In the genomic region with DNA sequence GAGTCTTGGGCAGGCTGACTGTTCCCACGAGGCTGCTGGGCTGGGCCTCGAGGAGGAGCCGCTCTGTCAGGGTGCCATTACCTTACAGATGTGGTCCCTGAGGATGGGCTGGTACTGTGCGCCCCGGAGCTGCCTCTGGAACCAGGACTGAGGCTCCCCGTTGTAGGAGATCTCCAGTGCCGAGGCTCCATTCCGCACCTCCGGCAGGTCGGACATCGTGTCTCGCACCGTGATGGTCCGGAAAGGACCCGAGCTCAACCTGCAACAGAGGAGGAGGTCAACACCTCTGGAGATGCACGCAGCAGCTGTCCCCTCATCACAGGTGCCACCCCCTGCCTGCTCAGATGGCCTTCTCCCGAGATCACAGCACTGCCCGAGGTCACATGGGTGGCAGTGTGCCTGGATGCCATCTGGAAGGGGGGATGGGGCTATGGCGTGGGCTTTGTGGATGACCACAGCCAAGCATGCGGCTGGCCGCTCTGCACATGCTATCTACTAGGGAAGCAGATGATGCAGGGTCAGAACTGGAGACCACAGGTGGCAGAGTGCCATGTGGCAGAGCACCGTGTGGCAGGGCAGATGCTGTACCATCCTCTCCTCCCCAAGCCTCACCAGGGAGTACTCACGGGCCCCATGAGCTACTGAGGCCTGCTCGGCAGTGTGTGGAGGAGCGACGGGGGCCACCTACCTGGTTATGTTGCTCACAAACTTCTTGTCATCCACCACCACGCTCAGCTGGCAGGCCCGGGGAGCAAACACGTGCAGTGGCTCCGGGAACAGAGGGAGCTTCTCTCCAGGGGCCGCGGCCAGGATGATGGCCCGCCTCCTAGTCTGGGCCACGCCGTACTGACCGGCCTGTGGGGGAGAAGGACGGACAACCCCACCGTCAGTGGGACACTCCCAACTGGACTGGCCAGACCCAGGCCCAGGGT, we compare ENCODE assay signal across 26 cellular contexts. TPM values are rescaled to one million over a fixed set of nuclear protein-coding genes. Genes with fewer than 3 reads are reported as not detected.
DNase-seq lines count a peak whose midpoint lies in the region; ATAC-seq, FAIRE-seq and TF ChIP-seq lines count a peak whose summit lies in the region.
"Had no signal": no experiment of that assay in that cellular context is flagged by ENCODE, and none has a peak within 500 bp of the region (broad histone marks: within the 10 kb centered on the region; RNA-seq: fewer than 3 reads in every experiment).

No MANE protein-coding gene starts in this region.

- TF ChIP-seq CTCF in GM12878 (IDR thresholded peaks at IDR 0.05 in 2 of 3, conservative IDR thresholded peaks at IDR 0.05 in 1 of 3; ENCODE audit: control insufficient read depth in 2 of 3, extremely low read depth in 1 of 3, insufficient read depth in 1 of 3, low read depth in 3 of 3, low read length in 3 of 3) (no peak), stomach (IDR thresholded peaks at IDR 0.05) (no peak)

- H3K4me3 Mint-ChIP-seq in activated naive CD4-positive, alpha-beta T cell treated with anti-CD3 and anti-CD28 coated beads, Interleukin-2, amount 10 ng/mL, durations not matched to agents 7 days and 5 days, result no peak overlapping the region
- H3K4me3 Mint-ChIP-seq: activated naive CD8-positive, alpha-beta T cell treated with anti-CD3 and anti-CD28 coated beads, Interleukin-2, amount 50 U/mL, for 24 hours; CD4-positive, CD25-positive, alpha-beta regulatory T cell had no signal

- TF ChIP-seq POLR2A in GM12878 (IDR thresholded peaks at IDR 0.05; ENCODE audit: low read depth, low read length) (peak; percentile 34), stomach (IDR thresholded peaks at IDR 0.05) (no peak)

- no peak for TF ChIP-seq RAD21 in GM12878 (IDR thresholded peaks at IDR 0.05; ENCODE audit: insufficient read depth, low read depth, low read length)

- no peak overlapping the region for H3K4me2 ChIP-seq in GM12878 (ENCODE audit: control insufficient read depth, insufficient read depth)

- H3K27ac Mint-ChIP-seq in activated naive CD4-positive, alpha-beta T cell treated with anti-CD3 and anti-CD28 coated beads, Interleukin-2, amount 10 ng/mL, durations not matched to agents 7 days and 5 days, result peak overlapping the region; percentile 14
- H3K27ac Mint-ChIP-seq: activated naive CD8-positive, alpha-beta T cell treated with anti-CD3 and anti-CD28 coated beads, Interleukin-2, amount 50 U/mL, for 24 hours had no signal

- peaks cover 56% of the 10 kb centered on the region for H3K36me3 Mint-ChIP-seq in activated naive CD4-positive, alpha-beta T cell treated with anti-CD3 and anti-CD28 coated beads, Interleukin-2, amount 10 ng/mL, durations not matched to agents 7 days and 5 days

- no peaks in the 10 kb centered on the region for H3K27me3 ChIP-seq in GM12878 (replicated peaks in 1 of 2; ENCODE audit: control insufficient read depth in 2 of 2, insufficient read depth in 2 of 2, low read length in 1 of 2)
- no peaks in the 10 kb centered on the region for H3K27me3 ChIP-seq in layer of hippocampus (ENCODE audit: control insufficient read depth, insufficient read depth, low read length)
- H3K27me3 ChIP-seq in stomach, result no peaks in the 10 kb centered on the region
- H3K27me3 ChIP-seq: cardiac muscle cell, esophagus squamous epithelium, heart left ventricle, tibial nerve had no signal

- ATAC-seq in GM12878, result no peak
- ATAC-seq: activated naive CD8-positive, alpha-beta T cell treated with anti-CD3 and anti-CD28 coated beads, Interleukin-2, amount 50 U/mL, for 24 hours; lower lobe of right lung had no signal

- no peak for DNase-seq in activated naive CD4-positive, alpha-beta T cell treated with anti-CD3 and anti-CD28 coated beads, Interleukin-2, amount 10 ng/mL, durations not matched to agents 7 days and 5 days
- no peak for DNase-seq in activated naive CD4-positive, alpha-beta T cell (lab: John Stamatoyannopoulos, UW)
- DNase-seq in GM12878 (ENCODE audit: low read depth, low spot score), result no peak
- DNase-seq in superior temporal gyrus (ENCODE audit: extremely low spot score), result peak; percentile 76
- no peak for DNase-seq in NCI-H82 (lab: John Stamatoyannopoulos, UW)
- no peak for DNase-seq in NCI-H1417 (lab: John Stamatoyannopoulos, UW)
- no peak for DNase-seq in stomach
- DNase-seq: activated CD8-positive, alpha-beta memory T cell treated with anti-CD3 and anti-CD28 coated beads for 24 hours; activated naive CD8-positive, alpha-beta T cell treated with anti-CD3 and anti-CD28 coated beads, Interleukin-2, amount 50 U/mL, for 24 hours; CD4-positive, CD25-positive, alpha-beta regulatory T cell; DND-41; effector CD8-positive, alpha-beta T cell; esophagus squamous epithelium; GOT3; heart left ventricle; lower lobe of right lung; NCI-H2107; NCI-H524; SHP77 treated with DMSO at 0.1 percent for 48 hours had no signal

- no peak overlapping the region for H2AFZ ChIP-seq in GM12878 (ENCODE audit: control insufficient read depth, low read depth, low read length)

- no peaks in the 10 kb centered on the region for H3K9me3 ChIP-seq in GM12878 (replicated peaks; ENCODE audit: control insufficient read depth, insufficient read depth, low read length)
- no peaks in the 10 kb centered on the region for H3K9me3 ChIP-seq in stomach
- H3K9me3 ChIP-seq: esophagus squamous epithelium, heart left ventricle, lower lobe of right lung, tibial nerve had no signal

- peaks cover 23% of the 10 kb centered on the region for H3K4me1 Mint-ChIP-seq in activated naive CD4-positive, alpha-beta T cell treated with anti-CD3 and anti-CD28 coated beads, Interleukin-2, amount 10 ng/mL, durations not matched to agents 7 days and 5 days

- H3K4me1 ChIP-seq in GM12878 (ENCODE audit: control insufficient read depth, insufficient read depth, low read length) (no peaks in the 10 kb centered on the region), stomach (no peaks in the 10 kb centered on the region)
- H3K4me1 ChIP-seq: heart left ventricle, lower lobe of right lung, tibial nerve had no signal

- H3K27me3 Mint-ChIP-seq in activated naive CD4-positive, alpha-beta T cell treated with anti-CD3 and anti-CD28 coated beads, Interleukin-2, amount 10 ng/mL, durations not matched to agents 7 days and 5 days, result no peaks in the 10 kb centered on the region
- H3K27me3 Mint-ChIP-seq: activated naive CD8-positive, alpha-beta T cell treated with anti-CD3 and anti-CD28 coated beads, Interleukin-2, amount 50 U/mL, for 24 hours; CD4-positive, CD25-positive, alpha-beta regulatory T cell had no signal

- BruUV-seq in GM12878 (replicated peaks; lab: Mats Ljungman, UMichigan), result no TSS peak

- 87% methylated on average over 38 of the region's 38 CpGs for WGBS in GM12878 (ENCODE audit: insufficient coverage, insufficient replicate concordance, low lambda C conversion rate, missing lambda C conversion rate)
- WGBS in stomach, 5 donors, result 88 to 95% (median 92%) methylated on average over 23 to 38 of the region's 38 CpGs

- RAD21 ChIA-PET in GM12878 (lab: Charles Lee; ENCODE audit: unreplicated experiment), result no interaction called here

- no peaks in the 10 kb centered on the region for H4K20me1 ChIP-seq in GM12878 (ENCODE audit: control insufficient read depth, insufficient read depth)

- FAIRE-seq in GM12878 (lab: Jason Lieb, UNC), result no peak
- FAIRE-seq: A204.1, GM18507, islet of Langerhans had no signal

- H3K9ac ChIP-seq in GM12878 (ENCODE audit: control insufficient read depth, insufficient read depth, low read length), result no peak overlapping the region

- no peak overlapping the region for H3K27ac ChIP-seq in GM12878 (ENCODE audit: control insufficient read depth, insufficient read depth)
- H3K27ac ChIP-seq in layer of hippocampus (ENCODE audit: low read depth, low read length), result peak overlapping the region; percentile 43
- no peak overlapping the region for H3K27ac ChIP-seq in stomach
- H3K27ac ChIP-seq: cardiac muscle cell, esophagus squamous epithelium, heart left ventricle, HL-60, lower lobe of right lung, tibial nerve had no signal

- H3K36me3 ChIP-seq in GM12878 (ENCODE audit: control insufficient read depth in 2 of 2, insufficient read depth in 2 of 2, low read length in 1 of 2) (peaks cover 55 to 74% of the 10 kb centered on the region in 2 experiments), stomach (peaks cover 90 to 100% (median 100%) of the 10 kb centered on the region in 4 donors)

- H3K9me3 Mint-ChIP-seq in activated naive CD4-positive, alpha-beta T cell treated with anti-CD3 and anti-CD28 coated beads, Interleukin-2, amount 10 ng/mL, durations not matched to agents 7 days and 5 days, result no peaks in the 10 kb centered on the region
- H3K9me3 Mint-ChIP-seq: activated naive CD8-positive, alpha-beta T cell treated with anti-CD3 and anti-CD28 coated beads, Interleukin-2, amount 50 U/mL, for 24 hours had no signal

- in situ Hi-C loops in GM12878 (cut with MboI), result no loop called here

- POLR2A ChIA-PET in GM12878 (lab: Charles Lee), result interaction anchor here (0.6 kb wide), 1 partner anchor 174 kb away, joined by 3 read pairs; no protein-coding TSS in a partner anchor

- H3K4me3 ChIP-seq in GM12878 (no peak overlapping the region), stomach (no peak overlapping the region)
- H3K4me3 ChIP-seq: cardiac muscle cell, esophagus squamous epithelium, heart left ventricle, lower lobe of right lung, tibial nerve had no signal

- intact Hi-C loops in GM12878 (cut with micrococcal nuclease; ENCODE audit: unreplicated experiment), result no loop called here
- intact Hi-C loops in stomach (cut with DNase I; ENCODE audit: low total_unique reads), result no loop called here

- H3K79me2 ChIP-seq in GM12878 (ENCODE audit: control insufficient read depth, insufficient read depth, low read length), result no peaks in the 10 kb centered on the region

- CTCF ChIA-PET in activated naive CD4-positive, alpha-beta T cell treated with anti-CD3 and anti-CD28 coated beads, Interleukin-2, amount 10 ng/mL, durations not matched to agents 7 days and 5 days (lab: Charles Lee), result interaction anchor here (1.7 kb wide), 1 partner anchor 25 kb away, joined by 4 read pairs; no protein-coding TSS in a partner anchor
- CTCF ChIA-PET in GM12878 (lab: Yijun Ruan, JAX), result no interaction called here

- TF ChIP-seq EP300 in GM12878 (IDR thresholded peaks at IDR 0.05; ENCODE audit: borderline replicate concordance in 1 of 2, control insufficient read depth in 1 of 2, low read depth in 2 of 2, low read length in 2 of 2) (no peak), stomach (IDR thresholded peaks at IDR 0.05) (no peak)

- SMC1A ChIA-PET in GM12878 (lab: Charles Lee; ENCODE audit: uncharacterized antibody, unreplicated experiment), result no interaction called here

RNA-seq across cellular contexts. Expression of a gene that starts 18.3 kb away (rescaled TPM):
- 95.9 and 98.0 TPM in 2 replicates for total RNA-seq in GM12878 (2013; cell fraction: nucleolus; rRNA removed)
- total RNA-seq in GM12878 (2014; rRNA removed) (356 and 362 TPM in 2 replicates), GM12878 (2014; rRNA removed; fragmentation: Illumina TruSeq; extraction: Trizol) (187 and 220 TPM in 2 replicates), GM12878 (2021) (303 and 318 TPM in 2 replicates), stomach (100 to 1,000 TPM; 144 to 324 (median 252) TPM)
- 79.2 TPM for polyA plus RNA-seq in GM12878 (2011; ENCODE audit: low read depth)
- polyA plus RNA-seq in GM12878 (2011; rRNA removed) (101 and 119 TPM in 2 replicates), GM12878 (2014; fragmentation: Illumina TruSeq; extraction: Trizol) (132 and 219 TPM in 2 replicates), GM12878 (2014; fragmentation: Nextera tagmentation; extraction: Ambion mirVana) (10 to 100 TPM; 28.0 to 48.5 TPM), GM12878 (2014; rRNA removed) (284 and 299 TPM in 2 replicates), GM12878 (2016; fragmentation: Nextera tagmentation; extraction: Ambion mirVana) (100 to 1,000 TPM; 201 to 225 TPM), stomach (100 to 1,000 TPM; 206 to 324 (median 225) TPM)
- polyA plus RNA-seq in GM12878 (2011; cell fraction: cytosol; rRNA removed), result 166 and 220 TPM in 2 replicates
- polyA plus RNA-seq in GM12878 (2011; cell fraction: nucleus; rRNA removed), result 377 and 479 TPM in 2 replicates
- 208 and 240 TPM in 2 replicates for polyA plus RNA-seq in GM12878 (2012)
- 45.5 and 84.7 TPM in 2 replicates for polyA minus RNA-seq in GM12878 (2011; rRNA and poly(A)+ RNA removed)
- 47.4 and 49.3 TPM in 2 replicates for polyA minus RNA-seq in GM12878 (2011; cell fraction: cytosol; rRNA and poly(A)+ RNA removed)
- polyA minus RNA-seq in GM12878 (2011; cell fraction: nucleus; rRNA and poly(A)+ RNA removed), result 61.5 and 116 TPM in 2 replicates

RNA-seq across cellular contexts. Expression of a gene that starts 26.5 kb away (rescaled TPM):
- 57.8 and 61.7 TPM in 2 replicates for total RNA-seq in GM12878 (2013; cell fraction: nucleolus; rRNA removed)
- total RNA-seq in GM12878 (2014; rRNA removed) (11.4 and 17.4 TPM in 2 replicates), GM12878 (2014; rRNA removed; fragmentation: Illumina TruSeq; extraction: Trizol) (7.4 and 8.2 TPM in 2 replicates), GM12878 (2021) (42.0 and 46.5 TPM in 2 replicates), stomach (10 to 100 TPM in 2 of 5 donors, 1 to 10 TPM in 3; 1.8 to 24.8 (median 3.2) TPM)
- 5.0 TPM for polyA plus RNA-seq in GM12878 (2011; ENCODE audit: low read depth)
- polyA plus RNA-seq in GM12878 (2011; rRNA removed) (12.5 and 26.5 TPM in 2 replicates), GM12878 (2014; fragmentation: Illumina TruSeq; extraction: Trizol) (1.2 and 4.9 TPM in 2 replicates), GM12878 (2014; fragmentation: Nextera tagmentation; extraction: Ambion mirVana) (under 1 TPM; 0.14 to 0.57 TPM), GM12878 (2014; rRNA removed) (32.5 and 39.0 TPM in 2 replicates), GM12878 (2016; fragmentation: Nextera tagmentation; extraction: Ambion mirVana) (1 to 10 TPM; 6.7 to 7.0 TPM), stomach (1 to 10 TPM; 4.9 to 7.8 (median 5.1) TPM)
- 44.1 and 69.0 TPM in 2 replicates for polyA plus RNA-seq in GM12878 (2011; cell fraction: cytosol; rRNA removed)
- 81.5 and 114 TPM in 2 replicates for polyA plus RNA-seq in GM12878 (2011; cell fraction: nucleus; rRNA removed)
- 28.3 and 37.9 TPM in 2 replicates for polyA plus RNA-seq in GM12878 (2012)
- 16.9 and 49.7 TPM in 2 replicates for polyA minus RNA-seq in GM12878 (2011; rRNA and poly(A)+ RNA removed)
- 22.1 and 26.3 TPM in 2 replicates for polyA minus RNA-seq in GM12878 (2011; cell fraction: cytosol; rRNA and poly(A)+ RNA removed)
- polyA minus RNA-seq in GM12878 (2011; cell fraction: nucleus; rRNA and poly(A)+ RNA removed), result 8.6 and 28.3 TPM in 2 replicates

RNA-seq across cellular contexts. Expression of a gene that starts 31.9 kb away (rescaled TPM):
- total RNA-seq in GM12878 (2013; cell fraction: nucleolus; rRNA removed), result 135 and 145 TPM in 2 replicates
- total RNA-seq in GM12878 (2014; rRNA removed) (96.5 and 123 TPM in 2 replicates), GM12878 (2014; rRNA removed; fragmentation: Illumina TruSeq; extraction: Trizol) (67.6 and 68.9 TPM in 2 replicates), GM12878 (2021) (147 and 165 TPM in 2 replicates), stomach (10 to 100 TPM in 4 of 5 donors, 1 to 10 TPM in 1; 1.2 to 39.7 (median 20.4) TPM)
- polyA plus RNA-seq in GM12878 (2011; ENCODE audit: low read depth), result 26.9 TPM
- polyA plus RNA-seq in GM12878 (2011; rRNA removed) (40.1 and 92.2 TPM in 2 replicates), GM12878 (2014; fragmentation: Illumina TruSeq; extraction: Trizol) (20.3 and 65.0 TPM in 2 replicates), GM12878 (2014; fragmentation: Nextera tagmentation; extraction: Ambion mirVana) (1 to 10 TPM; 2.1 to 7.6 TPM), GM12878 (2014; rRNA removed) (149 and 196 TPM in 2 replicates), GM12878 (2016; fragmentation: Nextera tagmentation; extraction: Ambion mirVana) (100 to 1,000 TPM; 163 to 171 TPM), stomach (10 to 100 TPM; 33.8 to 52.3 (median 41.4) TPM)
- polyA plus RNA-seq in GM12878 (2011; cell fraction: cytosol; rRNA removed), result 92.2 and 132 TPM in 2 replicates
- polyA plus RNA-seq in GM12878 (2011; cell fraction: nucleus; rRNA removed), result 173 and 212 TPM in 2 replicates
- polyA plus RNA-seq in GM12878 (2012), result 78.6 and 81.6 TPM in 2 replicates
- 113 and 176 TPM in 2 replicates for polyA minus RNA-seq in GM12878 (2011; rRNA and poly(A)+ RNA removed)
- polyA minus RNA-seq in GM12878 (2011; cell fraction: cytosol; rRNA and poly(A)+ RNA removed), result 70.0 and 73.4 TPM in 2 replicates
- 69.6 and 130 TPM in 2 replicates for polyA minus RNA-seq in GM12878 (2011; cell fraction: nucleus; rRNA and poly(A)+ RNA removed)

RNA-seq across cellular contexts. Expression of a gene that starts 35.5 kb away (rescaled TPM):
- total RNA-seq in GM12878 (2013; cell fraction: nucleolus; rRNA removed), result 38.8 and 41.4 TPM in 2 replicates
- total RNA-seq in GM12878 (2014; rRNA removed) (13.1 and 17.4 TPM in 2 replicates), GM12878 (2014; rRNA removed; fragmentation: Illumina TruSeq; extraction: Trizol) (6.0 and 7.2 TPM in 2 replicates), GM12878 (2021) (16.5 and 16.8 TPM in 2 replicates), stomach (1 to 10 TPM in 2 of 5 donors, not detected in 3; 5.1 to 5.2 TPM)
- polyA plus RNA-seq in GM12878 (2011; ENCODE audit: low read depth), result 11.7 TPM
- polyA plus RNA-seq in GM12878 (2011; rRNA removed) (10.5 and 23.6 TPM in 2 replicates), GM12878 (2014; fragmentation: Illumina TruSeq; extraction: Trizol) (2.3 and 6.6 TPM in 2 replicates), GM12878 (2014; fragmentation: Nextera tagmentation; extraction: Ambion mirVana) (under 1 TPM; 0.45 to 0.90 TPM), GM12878 (2014; rRNA removed) (18.3 and 18.9 TPM in 2 replicates), GM12878 (2016; fragmentation: Nextera tagmentation; extraction: Ambion mirVana) (1 to 10 TPM; 1.3 to 4.9 TPM), stomach (1 to 10 TPM in 1 of 3 donors, under 1 TPM in 2; 0.68 to 2.3 (median 0.75) TPM)
- 40.4 and 48.7 TPM in 2 replicates for polyA plus RNA-seq in GM12878 (2011; cell fraction: cytosol; rRNA removed)
- 150 and 154 TPM in 2 replicates for polyA plus RNA-seq in GM12878 (2011; cell fraction: nucleus; rRNA removed)
- 23.2 and 29.6 TPM in 2 replicates for polyA plus RNA-seq in GM12878 (2012)
- 7.7 and 16.2 TPM in 2 replicates for polyA minus RNA-seq in GM12878 (2011; rRNA and poly(A)+ RNA removed)
- polyA minus RNA-seq in GM12878 (2011; cell fraction: cytosol; rRNA and poly(A)+ RNA removed), result 8.8 and 10.2 TPM in 2 replicates
- 8.5 and 16.2 TPM in 2 replicates for polyA minus RNA-seq in GM12878 (2011; cell fraction: nucleus; rRNA and poly(A)+ RNA removed)

RNA-seq across cellular contexts. Expression of a gene that starts 51.9 kb away (rescaled TPM):
- total RNA-seq in GM12878 (2013; cell fraction: nucleolus; rRNA removed), result 59.9 and 73.5 TPM in 2 replicates
- 44.6 and 45.4 TPM in 2 replicates for total RNA-seq in GM12878 (2014; rRNA removed)
- 30.5 and 30.7 TPM in 2 replicates for total RNA-seq in GM12878 (2014; rRNA removed; fragmentation: Illumina TruSeq; extraction: Trizol)
- total RNA-seq in GM12878 (2021), result 51.7 and 57.9 TPM in 2 replicates
- polyA plus RNA-seq in GM12878 (2011; ENCODE audit: low read depth), result 39.3 TPM
- 53.1 and 63.7 TPM in 2 replicates for polyA plus RNA-seq in GM12878 (2011; rRNA removed)
- 68.1 and 104 TPM in 2 replicates for polyA plus RNA-seq in GM12878 (2011; cell fraction: cytosol; rRNA removed)
- polyA plus RNA-seq in GM12878 (2011; cell fraction: nucleus; rRNA removed), result 400 and 422 TPM in 2 replicates
- 71.2 and 100 TPM in 2 replicates for polyA plus RNA-seq in GM12878 (2012)
- polyA plus RNA-seq in GM12878 (2014; fragmentation: Illumina TruSeq; extraction: Trizol), result 41.7 and 49.6 TPM in 2 replicates
- 10 to 100 TPM in 1 of 2 experiments, 1 to 10 TPM in 1; 8.0 to 18.3 TPM for polyA plus RNA-seq in GM12878 (2014; fragmentation: Nextera tagmentation; extraction: Ambion mirVana)
- polyA plus RNA-seq in GM12878 (2014; rRNA removed), result 83.8 and 83.9 TPM in 2 replicates
- 10 to 100 TPM; 33.6 to 36.8 TPM for polyA plus RNA-seq in GM12878 (2016; fragmentation: Nextera tagmentation; extraction: Ambion mirVana)
- 34.3 and 50.4 TPM in 2 replicates for polyA minus RNA-seq in GM12878 (2011; rRNA and poly(A)+ RNA removed)
- 16.6 and 22.1 TPM in 2 replicates for polyA minus RNA-seq in GM12878 (2011; cell fraction: cytosol; rRNA and poly(A)+ RNA removed)
- polyA minus RNA-seq in GM12878 (2011; cell fraction: nucleus; rRNA and poly(A)+ RNA removed), result 40.0 and 54.8 TPM in 2 replicates
- total RNA-seq in stomach, result 10 to 100 TPM in 4 of 5 donors, 1 to 10 TPM in 1; 7.0 to 62.0 (median 21.4) TPM
- 10 to 100 TPM; 25.3 to 34.1 (median 25.7) TPM for polyA plus RNA-seq in stomach
